In the genomic region with DNA sequence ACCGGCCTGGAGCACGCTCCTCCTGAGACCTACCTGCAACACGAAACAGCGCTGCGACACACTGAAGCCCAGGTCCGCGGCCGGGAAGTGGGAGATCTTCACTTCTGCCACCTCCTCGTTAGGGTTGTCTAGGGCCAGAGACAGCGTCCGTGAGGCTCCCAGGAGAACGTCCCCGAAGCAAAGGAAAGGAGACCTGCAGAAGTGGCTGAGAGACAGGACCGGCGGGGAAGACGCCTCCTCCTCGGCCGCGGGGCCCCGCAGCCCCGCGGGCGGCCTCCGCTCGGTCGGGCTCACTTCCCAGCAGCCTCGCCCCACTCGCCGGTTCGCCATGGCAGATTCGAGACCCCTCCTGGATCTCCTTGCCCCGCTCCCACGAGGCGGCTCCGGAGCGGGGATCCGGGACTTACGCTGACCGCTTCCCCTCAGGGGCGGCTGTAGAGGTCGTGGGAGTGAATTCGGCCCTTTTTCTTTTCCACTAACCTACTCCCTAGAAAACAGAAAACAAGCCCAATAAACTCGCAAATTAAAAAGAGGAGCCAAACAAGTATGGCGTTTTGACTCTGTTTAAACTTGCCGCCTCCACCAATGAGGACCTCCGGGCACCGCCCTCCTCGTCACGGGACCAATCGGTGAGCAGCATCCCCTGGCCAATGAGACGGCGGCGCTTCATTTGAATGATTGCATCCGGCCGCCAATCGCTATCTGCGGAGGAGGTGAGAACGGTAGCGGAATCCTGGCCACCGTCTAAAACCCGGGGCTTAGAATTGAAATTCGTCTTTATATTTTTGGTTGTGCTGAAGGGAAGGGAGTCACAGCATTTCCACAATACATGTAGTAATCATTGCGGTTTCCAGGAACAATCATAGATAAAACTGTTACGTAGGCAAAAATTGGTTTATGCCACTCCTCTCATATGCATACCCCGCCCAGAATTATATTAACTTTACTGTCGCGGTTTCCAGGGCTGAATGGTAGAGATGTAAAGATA, we compare ENCODE assay signal across 8 cellular contexts. TPM values are rescaled to one million over a fixed set of nuclear protein-coding genes. Genes with fewer than 3 reads are reported as not detected.
A peak's percentile ranks its signal among the peaks of the same experiment; 100 is the strongest.
DNase-seq lines count a peak whose midpoint lies in the region; ATAC-seq and TF ChIP-seq lines count a peak whose summit lies in the region.

A gene with protein sequence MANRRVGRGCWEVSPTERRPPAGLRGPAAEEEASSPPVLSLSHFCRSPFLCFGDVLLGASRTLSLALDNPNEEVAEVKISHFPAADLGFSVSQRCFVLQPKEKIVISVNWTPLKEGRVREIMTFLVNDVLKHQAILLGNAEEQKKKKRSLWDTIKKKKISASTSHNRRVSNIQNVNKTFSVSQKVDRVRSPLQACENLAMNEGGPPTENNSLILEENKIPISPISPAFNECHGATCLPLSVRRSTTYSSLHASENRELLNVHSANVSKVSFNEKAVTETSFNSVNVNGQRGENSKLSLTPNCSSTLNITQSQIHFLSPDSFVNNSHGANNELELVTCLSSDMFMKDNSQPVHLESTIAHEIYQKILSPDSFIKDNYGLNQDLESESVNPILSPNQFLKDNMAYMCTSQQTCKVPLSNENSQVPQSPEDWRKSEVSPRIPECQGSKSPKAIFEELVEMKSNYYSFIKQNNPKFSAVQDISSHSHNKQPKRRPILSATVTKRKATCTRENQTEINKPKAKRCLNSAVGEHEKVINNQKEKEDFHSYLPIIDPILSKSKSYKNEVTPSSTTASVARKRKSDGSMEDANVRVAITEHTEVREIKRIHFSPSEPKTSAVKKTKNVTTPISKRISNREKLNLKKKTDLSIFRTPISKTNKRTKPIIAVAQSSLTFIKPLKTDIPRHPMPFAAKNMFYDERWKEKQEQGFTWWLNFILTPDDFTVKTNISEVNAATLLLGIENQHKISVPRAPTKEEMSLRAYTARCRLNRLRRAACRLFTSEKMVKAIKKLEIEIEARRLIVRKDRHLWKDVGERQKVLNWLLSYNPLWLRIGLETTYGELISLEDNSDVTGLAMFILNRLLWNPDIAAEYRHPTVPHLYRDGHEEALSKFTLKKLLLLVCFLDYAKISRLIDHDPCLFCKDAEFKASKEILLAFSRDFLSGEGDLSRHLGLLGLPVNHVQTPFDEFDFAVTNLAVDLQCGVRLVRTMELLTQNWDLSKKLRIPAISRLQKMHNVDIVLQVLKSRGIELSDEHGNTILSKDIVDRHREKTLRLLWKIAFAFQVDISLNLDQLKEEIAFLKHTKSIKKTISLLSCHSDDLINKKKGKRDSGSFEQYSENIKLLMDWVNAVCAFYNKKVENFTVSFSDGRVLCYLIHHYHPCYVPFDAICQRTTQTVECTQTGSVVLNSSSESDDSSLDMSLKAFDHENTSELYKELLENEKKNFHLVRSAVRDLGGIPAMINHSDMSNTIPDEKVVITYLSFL (N-terminal part only) (minus strand): TSS at position 562 of the 988 bp plus-strand sequence. CDS start 232 bp downstream, at position 330.

- BruUV-seq in Panc1 (replicated peaks; lab: Mats Ljungman, UMichigan), result TSS peak; percentile 91

- CTCF ChIA-PET in Panc1 (lab: Charles Lee), result no interaction called here

- H3K9me3 ChIP-seq in Panc1 (ENCODE audit: control insufficient read depth, insufficient read depth, low read depth, low read length) (no peaks in the 10 kb centered on the region), muscle layer of colon (ENCODE audit: low read length) (no peaks in the 10 kb centered on the region)

- H3K36me3 Mint-ChIP-seq in activated T-cell treated with anti-CD3 and anti-CD28 coated beads, Interleukin-2, amount 50 U/mL, for 24 hours (ENCODE audit: low read depth), result peaks cover 35% of the 10 kb centered on the region

- no peaks in the 10 kb centered on the region for H3K27me3 ChIP-seq in KMS-11 (ENCODE audit: insufficient read depth, low read depth)
- H3K27me3 ChIP-seq in Panc1 (ENCODE audit: control insufficient read depth, insufficient read depth, low read length), result no peaks in the 10 kb centered on the region
- H3K27me3 ChIP-seq in muscle layer of colon (ENCODE audit: control insufficient read depth in 1 of 2, insufficient read depth in 2 of 2, low read length in 2 of 2), result peaks cover 4 to 10% of the 10 kb centered on the region in 2 donors

- no peaks in the 10 kb centered on the region for H3K9me3 Mint-ChIP-seq in activated T-cell treated with anti-CD3 and anti-CD28 coated beads, Interleukin-2, amount 50 U/mL, for 24 hours

- peak; percentile 99 for ATAC-seq in GM21786 (IDR thresholded peaks at IDR 0.05; ENCODE audit: unreplicated experiment)
- ATAC-seq in Panc1, result peak; percentile 99
- ATAC-seq in esophagus mucosa, result peak; percentile 100

- POLR2A ChIA-PET in Panc1 (lab: Charles Lee), result no interaction called here

- H3K36me3 ChIP-seq in KMS-11 (ENCODE audit: insufficient read depth) (peaks cover 6% of the 10 kb centered on the region), Panc1 (ENCODE audit: control insufficient read depth, insufficient read depth, low read length) (peaks cover 25% of the 10 kb centered on the region), muscle layer of colon (ENCODE audit: insufficient read depth, low read length) (no peaks in the 10 kb centered on the region)

- peaks cover 6% of the 10 kb centered on the region; the same call in 1 of the 2 replicates for H4K20me1 ChIP-seq in KMS-11 (ENCODE audit: insufficient read depth)

- H3K9ac ChIP-seq in KMS-11 (peak within 1 kb of the TSS; percentile 89), muscle layer of colon (ENCODE audit: low read length) (no peak within 1 kb of the TSS)

- peaks cover 6% of the 10 kb centered on the region for H3K27me3 Mint-ChIP-seq in activated T-cell treated with anti-CD3 and anti-CD28 coated beads, Interleukin-2, amount 50 U/mL, for 24 hours

- H2AFZ ChIP-seq in KMS-11 (ENCODE audit: low read depth), result peak within 1 kb of the TSS; percentile 83

- peak within 1 kb of the TSS; percentile 97 for H3K27ac Mint-ChIP-seq in activated T-cell treated with anti-CD3 and anti-CD28 coated beads, Interleukin-2, amount 50 U/mL, for 24 hours

- H3K4me3 ChIP-seq in KMS-11 (IDR thresholded peaks at IDR 0.05; ENCODE audit: insufficient read depth, low read depth, low read length), result peak within 1 kb of the TSS; percentile 75
- H3K4me3 ChIP-seq in Panc1 (ENCODE audit: low read depth in 2 of 2, low read length in 2 of 2), result peak within 1 kb of the TSS; percentile 63 to 86
- peak within 1 kb of the TSS; percentile 80 to 86 for H3K4me3 ChIP-seq in muscle layer of colon (ENCODE audit: low read depth in 1 of 2, low read length in 2 of 2)

- H3K4me2 ChIP-seq in KMS-11, result peak within 1 kb of the TSS; percentile 78

- H3K27ac ChIP-seq in KMS-11, result peak within 1 kb of the TSS; percentile 69
- H3K27ac ChIP-seq in Panc1 (ENCODE audit: low read length), result peak within 1 kb of the TSS; percentile 93
- no peak within 1 kb of the TSS for H3K27ac ChIP-seq in muscle layer of colon (ENCODE audit: low read depth, low read length)

- H3K79me2 ChIP-seq in KMS-11 (ENCODE audit: insufficient read depth, low read depth), result peaks cover 50% of the 10 kb centered on the region

- peak; percentile 92 for DNase-seq in DMS79 (lab: John Stamatoyannopoulos, UW)
- peak; percentile 84 for DNase-seq in Panc1 (ENCODE audit: low read depth, low spot score)
- peak; percentile 92 for DNase-seq in activated T-cell treated with anti-CD3 and anti-CD28 coated beads, Interleukin-2, amount 50 U/mL, for 24 hours
- peak; percentile 77 to 87 for DNase-seq in stimulated activated CD8-positive, alpha-beta memory T cell treated with anti-CD3 and anti-CD28 coated beads, Interleukin-7, amount 100 ng/mL, for 1 hour (ENCODE audit: low read depth in 2 of 2)

- H3K4me1 ChIP-seq in KMS-11 (ENCODE audit: low read depth, poor library complexity, severe bottlenecking) (peaks cover 39% of the 10 kb centered on the region), Panc1 (ENCODE audit: control insufficient read depth, insufficient read depth, low read length) (peaks cover 7% of the 10 kb centered on the region), muscle layer of colon (ENCODE audit: insufficient read depth, low read length) (peaks cover 5% of the 10 kb centered on the region)

- in situ Hi-C loops in Panc1 (cut with HindIII; ENCODE audit: low pct_unique_long_range_greater_than_20kb, low sequenced_read_pairs), result no loop called here

- intact Hi-C loops in Panc1 (cut with micrococcal nuclease; ENCODE audit: unreplicated experiment), result no loop called here

- TF ChIP-seq CTCF in KMS-11 (conservative IDR thresholded peaks at IDR 0.05; ENCODE audit: low read depth, low read length), result no peak
- no peak for TF ChIP-seq CTCF in Panc1 (IDR thresholded peaks at IDR 0.05)

- peak within 1 kb of the TSS; percentile 96 for H3K4me3 Mint-ChIP-seq in activated T-cell treated with anti-CD3 and anti-CD28 coated beads, Interleukin-2, amount 50 U/mL, for 24 hours

- peaks cover 21% of the 10 kb centered on the region for H3K4me1 Mint-ChIP-seq in activated T-cell treated with anti-CD3 and anti-CD28 coated beads, Interleukin-2, amount 50 U/mL, for 24 hours (ENCODE audit: low read depth)

RNA-seq across cellular contexts. Expression of the gene that starts here (rescaled TPM):
- 26.9 TPM for total RNA-seq in Panc1 (2021; ENCODE audit: unreplicated experiment)
- polyA plus RNA-seq in Panc1 (2012; ENCODE audit: insufficient read length), result 4.0 TPM
- 13.4 TPM for total RNA-seq in esophagus mucosa
